In genomic region chr1:111738133-111738435, GRCh38 we compare ENCODE assay signal across 1 cellular context.
TF ChIP-seq lines count a peak whose summit lies in the region.

No MANE protein-coding gene starts in this region.

TF ChIP-seq in endothelial cell of umbilical vein, 7 proteins besides CTCF, POLR2A, EP300 and RAD21 (continued from another document):
- TF ChIP-seq EZH2 (IDR thresholded peaks at IDR 0.05; ENCODE audit: borderline replicate concordance, low read depth, low read length, severe bottlenecking), result no peak
- no peak for TF ChIP-seq FOS (IDR thresholded peaks at IDR 0.05; ENCODE audit: borderline replicate concordance, insufficient read depth, low read length)
- TF ChIP-seq MYC (IDR thresholded peaks at IDR 0.05; ENCODE audit: low read depth, low read length), result no peak
- no peak for TF ChIP-seq POLR2AphosphoS5 (IDR thresholded peaks at IDR 0.05; ENCODE audit: insufficient read depth, low read depth, low read length)
